Comparison of ENCODE assay signal across 18 cellular contexts in genomic region chr3:42532229-42532628, GRCh38. TPM values are rescaled to one million over a fixed set of nuclear protein-coding genes. Genes with fewer than 3 reads are reported as not detected.
DNase-seq lines count a peak whose midpoint lies in the region; ATAC-seq and TF ChIP-seq lines count a peak whose summit lies in the region.
"Had no signal": no experiment of that assay in that cellular context is flagged by ENCODE, and none has a peak within 500 bp of the region (broad histone marks: within the 10 kb centered on the region; RNA-seq: fewer than 3 reads in every experiment).

No MANE protein-coding gene starts in this region.

- H3K36me3 ChIP-seq in CD8-positive, alpha-beta memory T cell (ENCODE audit: insufficient read depth, low read length), result no peaks in the 10 kb centered on the region

- H3K27ac Mint-ChIP-seq in CD4-positive, alpha-beta T cell, result peak overlapping the region; percentile 88
- H3K27ac Mint-ChIP-seq in CD8-positive, alpha-beta memory T cell, result peak overlapping the region in 5 of 8 donors; percentile 8 to 94 (median 56)

- peaks cover 58% of the 10 kb centered on the region for H3K36me3 Mint-ChIP-seq in CD4-positive, alpha-beta T cell (ENCODE audit: low read depth)
- H3K36me3 Mint-ChIP-seq in CD8-positive, alpha-beta memory T cell, result peaks cover 14 to 19% (median 16%) of the 10 kb centered on the region in 3 donors

- H3K27me3 ChIP-seq in CD4-positive, alpha-beta T cell (ENCODE audit: control insufficient read depth, insufficient read depth, low read length), result no peaks in the 10 kb centered on the region
- no peaks in the 10 kb centered on the region for H3K27me3 ChIP-seq in CD8-positive, alpha-beta memory T cell (ENCODE audit: insufficient read depth, low read length, poor library complexity, severe bottlenecking)

- DNase-seq in CD4-positive, alpha-beta T cell, result no peak
- DNase-seq in CD8-positive, alpha-beta memory T cell, result no peak
- DNase-seq in sciatic nerve (ENCODE audit: low spot score) (peak; percentile 37), GDM1 (lab: John Stamatoyannopoulos, UW) (no peak), NOMO-1 treated with dmso at 0.1 percent for 144 hours (lab: John Stamatoyannopoulos, UW; ENCODE audit: unreplicated experiment) (no peak)
- DNase-seq: AML-193, H9, KG1, NCI-H1105 treated with DMSO at 0.1 percent for 48 hours, NCI-H1694, NCI-H510A, NCI-H748 treated with DMSO at 0.1 percent for 48 hours, OCI-M1, Right ventricle myocardium superior had no signal

- ATAC-seq in CD4-positive, alpha-beta T cell (ENCODE audit: poor library complexity), result no peak
- no peak for ATAC-seq in sciatic nerve
- ATAC-seq in GM18861 (IDR thresholded peaks at IDR 0.05; ENCODE audit: unreplicated experiment), result no peak

- no peaks in the 10 kb centered on the region for H3K27me3 Mint-ChIP-seq in CD4-positive, alpha-beta T cell
- peaks cover 0 to 1% of the 10 kb centered on the region in 2 donors for H3K27me3 Mint-ChIP-seq in CD8-positive, alpha-beta memory T cell

- H3K9me3 ChIP-seq in CD4-positive, alpha-beta T cell (ENCODE audit: control insufficient read depth, low read length), result no peaks in the 10 kb centered on the region
- no peaks in the 10 kb centered on the region for H3K9me3 ChIP-seq in CD8-positive, alpha-beta memory T cell (ENCODE audit: low read length)

- no peaks in the 10 kb centered on the region for H3K9me3 Mint-ChIP-seq in CD4-positive, alpha-beta T cell
- no peaks in the 10 kb centered on the region for H3K9me3 Mint-ChIP-seq in CD8-positive, alpha-beta memory T cell
- H3K9me3 Mint-ChIP-seq: H9 had no signal

- CTCF ChIA-PET in CD4-positive, alpha-beta T cell (lab: Charles Lee), result no interaction called here
- CTCF ChIA-PET in CD8-positive, alpha-beta memory T cell (lab: Charles Lee), result interaction anchor here (7.2 kb wide), 1 partner anchor 15 kb away, joined by 61 read pairs; no protein-coding TSS in a partner anchor

- peaks cover 86% of the 10 kb centered on the region for H3K4me1 Mint-ChIP-seq in CD4-positive, alpha-beta T cell (ENCODE audit: low read depth)
- peaks cover 60 to 84% (median 76%) of the 10 kb centered on the region in 3 donors for H3K4me1 Mint-ChIP-seq in CD8-positive, alpha-beta memory T cell

- peak overlapping the region; percentile 64 for H3K4me3 Mint-ChIP-seq in CD4-positive, alpha-beta T cell
- peak overlapping the region in 1 of 7 donors; percentile 43 for H3K4me3 Mint-ChIP-seq in CD8-positive, alpha-beta memory T cell
- H3K4me3 Mint-ChIP-seq: CD14-positive monocyte had no signal

- no peak overlapping the region for H3K4me3 ChIP-seq in CD8-positive, alpha-beta memory T cell (ENCODE audit: low read length)
- H3K4me3 ChIP-seq: SK-N-MC had no signal

- H3K4me1 ChIP-seq in CD8-positive, alpha-beta memory T cell (ENCODE audit: insufficient read depth, low read length), result peaks cover 71% of the 10 kb centered on the region

- no peak overlapping the region for H3K27ac ChIP-seq in CD4-positive, alpha-beta T cell (ENCODE audit: low read depth, low read length)
- no peak overlapping the region for H3K27ac ChIP-seq in CD8-positive, alpha-beta memory T cell (ENCODE audit: low read depth, low read length)
- peak overlapping the region; percentile 58 for H3K27ac ChIP-seq in cingulate gyrus (ENCODE audit: low read depth, low read length)
- H3K27ac ChIP-seq: SK-N-MC had no signal

- POLR2A ChIA-PET in CD4-positive, alpha-beta T cell (lab: Charles Lee), result interaction anchor here (3.9 kb wide), 1 partner anchor 30 kb away, joined by 17 read pairs; the partner anchor contains the start of gene VIPR1
- POLR2A ChIA-PET in CD8-positive, alpha-beta memory T cell (lab: Charles Lee), result no interaction called here

- intact Hi-C loops in CD4-positive, alpha-beta T cell (cut with DNase I, micrococcal nuclease), result no loop called here
- intact Hi-C loops in sciatic nerve (cut with DNase I), result no loop called here

- no peak for TF ChIP-seq CTCF in CD4-positive, alpha-beta T cell (IDR thresholded peaks at IDR 0.05)

RNA-seq across cellular contexts. Expression of gene VIPR1, which starts 29.8 kb away (rescaled TPM):
- 10 to 100 TPM; 66.8 to 67.6 TPM for total RNA-seq in CD4-positive, alpha-beta T cell
- 1 to 10 TPM; 5.4 to 5.9 TPM for total RNA-seq in CD8-positive, alpha-beta memory T cell
- 12.7 TPM for polyA plus RNA-seq in CD8-positive, alpha-beta memory T cell
- 5.8 TPM for total RNA-seq in sciatic nerve

RNA-seq across cellular contexts. Expression of gene SEC22C, which starts 49.5 kb away (rescaled TPM):
- 10 to 100 TPM; 73.6 to 75.4 TPM for total RNA-seq in CD4-positive, alpha-beta T cell
- total RNA-seq in CD8-positive, alpha-beta memory T cell, result 10 to 100 TPM; 52.6 to 53.6 TPM
- 45.5 TPM for polyA plus RNA-seq in CD8-positive, alpha-beta memory T cell
- total RNA-seq in sciatic nerve, result 59.5 TPM

RNA-seq across cellular contexts. Expression of gene SS18L2, which starts 58.4 kb away (rescaled TPM):
- 10 to 100 TPM; 47.2 to 53.6 TPM for total RNA-seq in CD4-positive, alpha-beta T cell
- 10 to 100 TPM; 80.4 to 80.7 TPM for total RNA-seq in CD8-positive, alpha-beta memory T cell
- 159 TPM for polyA plus RNA-seq in CD8-positive, alpha-beta memory T cell
- 16.0 TPM for total RNA-seq in sciatic nerve

Comparison
In these comparisons a context has a peak if more than half of its experiments do, and no peak if none do; other contexts are left out.
1. RNA of gene VIPR1, which starts 29.8 kb away (total RNA-seq): 66.8 to 67.6 TPM in CD4-positive, alpha-beta T cell; 5.4 to 5.9 TPM in CD8-positive, alpha-beta memory T cell and 5.8 TPM in sciatic nerve (single experiment); every median in the first group is over 4 times any median in the second.